23 cellular contexts compared by ENCODE assay signal in the genomic region with DNA sequence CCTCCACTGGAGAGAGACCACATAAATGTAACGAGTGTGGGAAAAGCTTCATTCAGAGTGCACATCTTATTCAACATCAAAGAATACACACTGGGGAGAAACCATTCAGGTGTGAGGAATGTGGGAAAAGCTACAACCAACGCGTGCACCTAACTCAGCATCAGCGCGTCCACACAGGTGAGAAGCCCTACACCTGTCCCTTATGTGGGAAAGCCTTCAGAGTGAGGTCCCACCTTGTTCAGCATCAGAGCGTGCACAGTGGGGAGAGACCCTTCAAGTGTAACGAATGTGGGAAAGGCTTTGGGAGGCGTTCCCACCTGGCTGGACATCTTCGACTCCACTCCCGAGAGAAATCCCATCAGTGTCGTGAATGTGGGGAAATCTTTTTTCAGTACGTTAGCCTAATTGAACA. TPM values are rescaled to one million over a fixed set of nuclear protein-coding genes. Genes with fewer than 3 reads are reported as not detected.
A peak's percentile ranks its signal among the peaks of the same experiment; 100 is the strongest.
DNase-seq lines count a peak whose midpoint lies in the region; ATAC-seq and TF ChIP-seq lines count a peak whose summit lies in the region.
"Had no signal": no experiment of that assay in that cellular context is flagged by ENCODE, and none has a peak within 500 bp of the region (broad histone marks: within the 10 kb centered on the region; RNA-seq: fewer than 3 reads in every experiment).

No MANE protein-coding gene starts in this region.

- H3K9me3 ChIP-seq in fibroblast of lung (ENCODE audit: control insufficient read depth, insufficient read depth, low read depth, low read length): peaks cover 12% of the 10 kb centered on the region
- peaks cover 54% of the 10 kb centered on the region for H3K9me3 ChIP-seq in osteoblast (ENCODE audit: low read depth, low read length)

- TF ChIP-seq CTCF in fibroblast of lung (conservative IDR thresholded peaks at IDR 0.05 in 1 of 2, IDR thresholded peaks at IDR 0.05 in 1 of 2; ENCODE audit: low read depth in 1 of 2, low read length in 2 of 2) (no peak), osteoblast (IDR thresholded peaks at IDR 0.05; ENCODE audit: extremely low read depth, low read depth, low read length) (no peak)

- ATAC-seq in SK-N-SH treated with all-trans-retinoic acid at 6 μM for 48 hours: no peak
- no peak for ATAC-seq in HG02884 (IDR thresholded peaks at IDR 0.05; ENCODE audit: unreplicated experiment)
- ATAC-seq in GM21786 (IDR thresholded peaks at IDR 0.05; ENCODE audit: unreplicated experiment): no peak
- ATAC-seq: activated CD4-positive, CD25-positive, alpha-beta regulatory T cell treated with anti-CD3 and anti-CD28 coated beads, Interleukin-2, amount 50 U/mL, for 24 hours; psoas muscle had no signal

- H3K4me1 ChIP-seq in fibroblast of lung (ENCODE audit: control insufficient read depth, extremely low read depth, insufficient read depth, low read length): no peaks in the 10 kb centered on the region
- no peaks in the 10 kb centered on the region for H3K4me1 ChIP-seq in osteoblast (ENCODE audit: insufficient read depth, low read length)
- H3K4me1 ChIP-seq: Caco-2, psoas muscle had no signal

- DNase-seq in DMS 273 (lab: John Stamatoyannopoulos, UW; ENCODE audit: unreplicated experiment) (peak; percentile 28), DMS 273 treated with DMSO at 0.1 percent for 48 hours (lab: John Stamatoyannopoulos, UW) (no peak), fibroblast of lung (ENCODE audit: low read depth in 2 of 2) (peak; percentile 8 to 26), osteoblast (ENCODE audit: insufficient read length, low spot score, missing footprints) (no peak), D341Med (ENCODE audit: low spot score) (no peak)
- DNase-seq: Caco-2; dorsolateral prefrontal cortex; GF-D8; islet precursor cell; KBM-7; MV-4-11; NCI-H187 treated with DMSO at 0.1 percent for 48 hours; NCI-H446 treated with DMSO at 0.1 percent for 48 hours; nephron progenitor cell; psoas muscle; stimulated activated CD4-positive, alpha-beta T cell treated with anti-CD3 and anti-CD28 coated beads, Interleukin-4, amount 100 ng/mL, for 1 hour; T-helper 9 cell had no signal

- H3K4me2 ChIP-seq in fibroblast of lung (ENCODE audit: extremely low read depth, insufficient read depth, low read length): no peak overlapping the region
- no peak overlapping the region for H3K4me2 ChIP-seq in osteoblast (ENCODE audit: insufficient read depth, low read length)
- H3K4me2 ChIP-seq: smooth muscle cell had no signal

- H3K27me3 ChIP-seq in fibroblast of lung (ENCODE audit: control insufficient read depth, insufficient read depth, low read length) (no peaks in the 10 kb centered on the region), osteoblast (ENCODE audit: insufficient read depth, low read length) (no peaks in the 10 kb centered on the region)
- H3K27me3 ChIP-seq: dorsolateral prefrontal cortex had no signal

- no peak overlapping the region for H2AFZ ChIP-seq in fibroblast of lung (ENCODE audit: low read length)
- no peak overlapping the region for H2AFZ ChIP-seq in osteoblast (ENCODE audit: low read length)

- no peaks in the 10 kb centered on the region for H3K79me2 ChIP-seq in fibroblast of lung (ENCODE audit: control insufficient read depth, insufficient read depth, low read length)
- no peaks in the 10 kb centered on the region for H3K79me2 ChIP-seq in osteoblast (ENCODE audit: insufficient read depth, low read length)

- H3K27ac ChIP-seq in fibroblast of lung (ENCODE audit: insufficient read depth, low read length) (no peak overlapping the region), osteoblast (ENCODE audit: low read depth, low read length) (no peak overlapping the region)
- H3K27ac ChIP-seq: 22Rv1, dorsolateral prefrontal cortex, psoas muscle had no signal

- H4K20me1 ChIP-seq in fibroblast of lung (ENCODE audit: control insufficient read depth, extremely low read depth, insufficient read depth, low read length) (no peaks in the 10 kb centered on the region), osteoblast (ENCODE audit: insufficient read depth, low read length) (no peaks in the 10 kb centered on the region)

- no peak overlapping the region for H3K9ac ChIP-seq in fibroblast of lung (ENCODE audit: insufficient read depth, low read length)

- H3K36me3 ChIP-seq in fibroblast of lung (ENCODE audit: control insufficient read depth, insufficient read depth, low read length) (peaks cover 14% of the 10 kb centered on the region), osteoblast (ENCODE audit: insufficient read depth, low read length) (peaks cover 61% of the 10 kb centered on the region)

- H3K4me3 ChIP-seq in fibroblast of lung (replicated peaks in 1 of 4; ENCODE audit: control extremely low read depth in 1 of 4, insufficient read depth in 1 of 4, low read depth in 3 of 4, low read length in 4 of 4): no peak overlapping the region
- peak overlapping the region; percentile 0 for H3K4me3 ChIP-seq in osteoblast (ENCODE audit: insufficient read depth, low read length)
- H3K4me3 ChIP-seq: dorsolateral prefrontal cortex, psoas muscle, smooth muscle cell had no signal

TF ChIP-seq in SK-N-SH treated with all-trans-retinoic acid at 6 μM for 48 hours, 23 proteins besides CTCF, POLR2A, EP300 and RAD21:
- 0 out of 2 replicates have a peak, but pooled peaks have one; percentile 17 for TF ChIP-seq CSDC2 (CRISPR knock-in tag; IDR thresholded peaks at IDR 0.05)
- TF ChIP-seq PPARA (CRISPR knock-in tag; IDR thresholded peaks at IDR 0.05; ENCODE audit: borderline replicate concordance): no peak

RNA-seq across cellular contexts. Expression of gene FAM200A, which starts 20.6 kb away (rescaled TPM):
- total RNA-seq in fibroblast of lung (8.2 and 9.7 TPM in 2 replicates), osteoblast (7.6 and 8.5 TPM in 2 replicates)
- 8.8 and 9.0 TPM in 2 replicates for polyA plus RNA-seq in fibroblast of lung
- polyA plus RNA-seq in fibroblast of lung (2012): 5.3 TPM in 2 replicates
- polyA minus RNA-seq in fibroblast of lung (ENCODE audit: low replicate concordance): 0.98 and 2.0 TPM in 2 replicates

RNA-seq across cellular contexts. Expression of gene ZKSCAN5, which starts 26.9 kb away (rescaled TPM):
- 13.6 and 17.5 TPM in 2 replicates for total RNA-seq in fibroblast of lung
- polyA plus RNA-seq in fibroblast of lung: 9.6 and 10.4 TPM in 2 replicates
- 7.8 and 8.0 TPM in 2 replicates for polyA plus RNA-seq in fibroblast of lung (2012)
- 5.1 and 15.3 TPM in 2 replicates for polyA minus RNA-seq in fibroblast of lung (ENCODE audit: low replicate concordance)
- 12.3 and 12.7 TPM in 2 replicates for total RNA-seq in osteoblast

RNA-seq across cellular contexts. Expression of gene ZNF655, which starts 27.1 kb away (rescaled TPM):
- total RNA-seq in fibroblast of lung: 70.1 and 92.6 TPM in 2 replicates
- 59.5 and 60.4 TPM in 2 replicates for polyA plus RNA-seq in fibroblast of lung
- polyA plus RNA-seq in fibroblast of lung (2012): 37.0 and 40.1 TPM in 2 replicates
- polyA minus RNA-seq in fibroblast of lung (ENCODE audit: low replicate concordance): 27.1 and 45.8 TPM in 2 replicates
- 75.1 and 76.7 TPM in 2 replicates for total RNA-seq in osteoblast

RNA-seq across cellular contexts. Expression of gene ZNF394, which starts 31.3 kb away (rescaled TPM):
- 20.1 and 22.1 TPM in 2 replicates for total RNA-seq in fibroblast of lung
- 9.1 and 9.5 TPM in 2 replicates for polyA plus RNA-seq in fibroblast of lung
- 10.2 and 10.3 TPM in 2 replicates for polyA plus RNA-seq in fibroblast of lung (2012)
- polyA minus RNA-seq in fibroblast of lung (ENCODE audit: low replicate concordance): 3.8 TPM in 2 replicates
- 32.1 and 34.7 TPM in 2 replicates for total RNA-seq in osteoblast

RNA-seq across cellular contexts. Expression of gene ZNF789, which starts 58.7 kb away (rescaled TPM):
- 2.3 and 4.8 TPM in 2 replicates for total RNA-seq in fibroblast of lung
- 5.5 and 8.7 TPM in 2 replicates for polyA plus RNA-seq in fibroblast of lung
- 3.8 and 6.3 TPM in 2 replicates for polyA plus RNA-seq in fibroblast of lung (2012)
- polyA minus RNA-seq in fibroblast of lung (ENCODE audit: low replicate concordance): 2.7 and 15.4 TPM in 2 replicates
- total RNA-seq in osteoblast: 5.0 and 6.9 TPM in 2 replicates

Comparison
In these comparisons a context has a peak if more than half of its experiments do, and no peak if none do; other contexts are left out.
1. DNase-seq: peak in DMS 273 (single experiment) and fibroblast of lung (2 of 2); none in DMS 273 treated with DMSO at 0.1 percent for 48 hours (single experiment), osteoblast (single experiment) and D341Med (single experiment).